1 cellular context compared by ENCODE assay signal in genomic region chr3:119676771-119677640, GRCh38.
TF ChIP-seq lines count a peak whose summit lies in the region.

Gene COX17 (minus strand): TSS chr3:119677406. CDS start chr3:119677310, 96 bp downstream.

TF ChIP-seq in GM23338, 12 proteins besides CTCF, POLR2A, EP300 and RAD21:
- TF ChIP-seq ETS1 (IDR thresholded peaks at IDR 0.05) (peak; percentile 45; the same call in 1 of the 2 replicates), POLR2AphosphoS5 (IDR thresholded peaks at IDR 0.05; ENCODE audit: low read depth) (peak; percentile 63), ZNF331 (CRISPR knock-in tag; IDR thresholded peaks at IDR 0.05; ENCODE audit: low read depth) (no peak)
TF ChIP-seq in GM23338: peak in this region for 2.
